ENCODE assay signal across 18 cellular contexts in genomic region chr12:31386364-31386777, GRCh38.
DNase-seq lines count a peak whose midpoint lies in the region; FAIRE-seq and TF ChIP-seq lines count a peak whose summit lies in the region.
"Had no signal": no experiment of that assay in that cellular context is flagged by ENCODE, and none has a peak within 500 bp of the region (broad histone marks: within the 10 kb centered on the region; RNA-seq: fewer than 3 reads in every experiment).

No MANE protein-coding gene starts in this region.

- TF ChIP-seq RAD21 in H1 (IDR thresholded peaks at IDR 0.05 in 1 of 2, conservative IDR thresholded peaks at IDR 0.05 in 1 of 2; ENCODE audit: low read depth in 2 of 2, low read length in 2 of 2) = peak; percentile 22 to 29; a peak in 3 of 4 replicates

- H3K79me2 ChIP-seq in H1 (ENCODE audit: control insufficient read depth in 1 of 2, insufficient read depth in 2 of 2, low read length in 2 of 2) = peaks cover 0 to 28% of the 10 kb centered on the region in 2 experiments; a peak in 2 of 4 replicates

- no peak overlapping the region; the same call in 1 of the 2 replicates for H3K18ac ChIP-seq in H1 (ENCODE audit: extremely low read depth, low read length)

- H3K36me3 Mint-ChIP-seq in type B pancreatic cell (peaks cover 40% of the 10 kb centered on the region), glutamatergic neuron (ENCODE audit: unreplicated experiment) (peaks cover 17% of the 10 kb centered on the region)

- peak in 1 of 2 experiments; percentile 98; a peak in 2 of 3 replicates for TF ChIP-seq EP300 in H1 (IDR thresholded peaks at IDR 0.05; ENCODE audit: borderline replicate concordance in 1 of 2, low read depth in 2 of 2, low read length in 2 of 2)

- peak; percentile 100 for FAIRE-seq in H1 (lab: Jason Lieb, UNC)
- no peak for FAIRE-seq in urothelium cell line (lab: Jason Lieb, UNC)

- CTCF ChIA-PET in H1 (lab: Charles Lee; ENCODE audit: partially characterized antibody) = interaction anchor here (1.1 to 2.6 kb wide), 4 partner anchors 17 to 152 kb away, joined by 3 to 10 read pairs (median 6); partner anchors contain the start of gene SINHCAF

- peak overlapping the region; percentile 98 for H2BK5ac ChIP-seq in H1 (ENCODE audit: low read depth, low read length)

- peak overlapping the region; percentile 97 for H2BK120ac ChIP-seq in H1 (replicated peaks; ENCODE audit: low read depth, low read length)

- H4K5ac ChIP-seq in H1 (ENCODE audit: insufficient read length, low read depth, low read length) = peak overlapping the region; percentile 97

- no peak overlapping the region for H2BK15ac ChIP-seq in H1 (ENCODE audit: low read length)

- peak overlapping the region; percentile 96 for H3K4ac ChIP-seq in H1 (replicated peaks; ENCODE audit: insufficient read length, low read depth, low read length)

- peak; percentile 16 to 78; a peak in 2 of 3 replicates for TF ChIP-seq POLR2A in H1 (IDR thresholded peaks at IDR 0.05; ENCODE audit: control extremely low read depth in 1 of 2, low read depth in 2 of 2, low read length in 2 of 2)

- WGBS in H1 (ENCODE audit: extremely low coverage in 1 of 2, insufficient coverage in 1 of 2, insufficient read length in 1 of 2, insufficient replicate concordance in 2 of 2, low coverage in 1 of 2, low lambda C conversion rate in 2 of 2, missing lambda C conversion rate in 1 of 2), 2 experiments = 3% methylated on average over 2 of the region's 2 CpGs; no CpG with 5 or more reads in 1 of the 2 experiments

- peak overlapping the region; percentile 21 to 59 (median 42); a peak in 7 of 8 replicates for H3K4me3 ChIP-seq in H1 (ENCODE audit: extremely low read depth in 1 of 4, insufficient read depth in 2 of 4, low read depth in 3 of 4, low read length in 4 of 4)
- H3K4me3 ChIP-seq: mucosa of descending colon, thyroid gland had no signal

- peak overlapping the region; percentile 9; the same call in 1 of the 2 replicates for H2BK20ac ChIP-seq in H1 (ENCODE audit: low read length)

- no peaks in the 10 kb centered on the region for H3K79me1 ChIP-seq in H1 (ENCODE audit: low read depth, low read length)

- H4K8ac ChIP-seq in H1 (ENCODE audit: extremely low read depth, insufficient read depth, low read length) = no peak overlapping the region

- H3K23me2 ChIP-seq in H1 (ENCODE audit: low read depth, low read length) = peaks cover 2% of the 10 kb centered on the region; the same call in 1 of the 2 replicates

- POLR2A ChIA-PET in H1 (lab: Charles Lee; ENCODE audit: partially characterized antibody) = interaction anchor here (0.6 to 12.9 kb wide), 36 partner anchors 9 to 250 kb away, joined by 3 to 474 read pairs (median 4); partner anchors contain the start of gene SINHCAF

- H3K9me3 ChIP-seq in H1 (ENCODE audit: insufficient read depth in 2 of 2, low read depth in 1 of 2, low read length in 1 of 2) = no peaks in the 10 kb centered on the region
- H3K9me3 ChIP-seq: mucosa of descending colon, thyroid gland had no signal

- no peaks in the 10 kb centered on the region for H3K9me3 Mint-ChIP-seq in type B pancreatic cell
- no peaks in the 10 kb centered on the region for H3K9me3 Mint-ChIP-seq in glutamatergic neuron (ENCODE audit: unreplicated experiment)
- H3K9me3 Mint-ChIP-seq: activated CD4-positive, alpha-beta T cell treated with anti-CD3 and anti-CD28 coated beads, Interleukin-2, amount 10 ng/mL, durations not matched to agents 24 days and 14 days had no signal

- peak overlapping the region; percentile 75; the same call in 1 of the 2 replicates for H2AK5ac ChIP-seq in H1 (ENCODE audit: low read depth, low read length)

- DNase-seq in activated CD8-positive, alpha-beta memory T cell treated with anti-CD3 and anti-CD28 coated beads, Interleukin-2, amount 50 U/mL, for 48 hours = peak; percentile 4
- DNase-seq in activated CD8-positive, alpha-beta memory T cell treated with anti-CD3 and anti-CD28 coated beads for 24 hours = no peak
- DNase-seq in H1 (ENCODE audit: low read depth in 1 of 2, low spot score in 2 of 2) (peak; percentile 65 to 84), left kidney (ENCODE audit: low read depth, low spot score) (peak; percentile 60), type B pancreatic cell (ENCODE audit: extremely low spot score, unreplicated experiment) (no peak), NCI-H1417 treated with DMSO at 0.1 percent for 48 hours (lab: John Stamatoyannopoulos, UW) (no peak), glutamatergic neuron (no peak), urothelium cell line (ENCODE audit: low spot score) (no peak)
- DNase-seq: activated CD4-positive, alpha-beta T cell treated with anti-CD3 and anti-CD28 coated beads, Interleukin-2, amount 10 ng/mL, durations not matched to agents 24 days and 14 days; AML-193; amygdala; DMS79; effector memory CD4-positive, alpha-beta T cell; mucosa of descending colon; NCI-H510A; stimulated activated naive CD4-positive, alpha-beta T cell; thyroid gland had no signal

- H3K27me3 Mint-ChIP-seq in type B pancreatic cell = no peaks in the 10 kb centered on the region
- peaks cover 3% of the 10 kb centered on the region for H3K27me3 Mint-ChIP-seq in glutamatergic neuron (ENCODE audit: unreplicated experiment)

- H3K4me3 Mint-ChIP-seq in type B pancreatic cell (no peak overlapping the region), glutamatergic neuron (ENCODE audit: unreplicated experiment) (no peak overlapping the region)
- H3K4me3 Mint-ChIP-seq: activated CD4-positive, alpha-beta T cell treated with anti-CD3 and anti-CD28 coated beads, Interleukin-2, amount 10 ng/mL, durations not matched to agents 24 days and 14 days had no signal

- H3K27ac Mint-ChIP-seq in type B pancreatic cell (peak overlapping the region; percentile 14), glutamatergic neuron (ENCODE audit: unreplicated experiment) (no peak overlapping the region)
- H3K27ac Mint-ChIP-seq: activated CD4-positive, alpha-beta T cell treated with anti-CD3 and anti-CD28 coated beads, Interleukin-2, amount 10 ng/mL, durations not matched to agents 24 days and 14 days had no signal

- H4K91ac ChIP-seq in H1 (replicated peaks; ENCODE audit: insufficient read length, low read length) = peak overlapping the region; percentile 87

- H3K36me3 ChIP-seq in H1 (ENCODE audit: control insufficient read depth in 2 of 4, insufficient read depth in 4 of 4, low read length in 3 of 4) = no peaks in the 10 kb centered on the region; a peak in 1 of 8 replicates

- peaks cover 8 to 25% (median 21%) of the 10 kb centered on the region in 4 experiments; a peak in 6 of 7 replicates for H3K4me1 ChIP-seq in H1 (replicated peaks in 1 of 4; ENCODE audit: control insufficient read depth in 3 of 4, insufficient read depth in 4 of 4, low read length in 3 of 4)
- H3K4me1 ChIP-seq: thyroid gland had no signal

- H4K20me1 ChIP-seq in H1 (replicated peaks in 1 of 2; ENCODE audit: control insufficient read depth in 1 of 2, insufficient read depth in 2 of 2, low read length in 2 of 2) = no peaks in the 10 kb centered on the region

- peak overlapping the region; percentile 94 for H3K27ac ChIP-seq in H1 (ENCODE audit: low read depth, low read length)
- H3K27ac ChIP-seq: 22Rv1, thyroid gland had no signal

- H3K4me2 ChIP-seq in H1 (ENCODE audit: insufficient read depth in 1 of 2, low read depth in 2 of 2, low read length in 2 of 2) = peak overlapping the region; percentile 42 to 76

- H2AFZ ChIP-seq in H1 (ENCODE audit: low read length) = no peak overlapping the region

- H3K4me1 Mint-ChIP-seq in type B pancreatic cell (ENCODE audit: unreplicated experiment) (peaks cover 6% of the 10 kb centered on the region), glutamatergic neuron (ENCODE audit: low read depth, unreplicated experiment) (no peaks in the 10 kb centered on the region)
- H3K4me1 Mint-ChIP-seq: activated CD4-positive, alpha-beta T cell treated with anti-CD3 and anti-CD28 coated beads, Interleukin-2, amount 10 ng/mL, durations not matched to agents 24 days and 14 days had no signal

- TF ChIP-seq CTCF in H1 (IDR thresholded peaks at IDR 0.05; ENCODE audit: control extremely low read depth in 1 of 3, insufficient read depth in 1 of 3, low read depth in 1 of 3, low read length in 3 of 3) (no peak), type B pancreatic cell (conservative IDR thresholded peaks at IDR 0.05) (no peak), glutamatergic neuron (IDR thresholded peaks at IDR 0.05; ENCODE audit: partially characterized antibody, unreplicated experiment) (no peak)

- H3K14ac ChIP-seq in H1 (ENCODE audit: insufficient read length) = no peak overlapping the region

- H2BK12ac ChIP-seq in H1 (ENCODE audit: low read depth, low read length) = peak overlapping the region; percentile 98; the same call in 1 of the 2 replicates

- no peaks in the 10 kb centered on the region for H3K27me3 ChIP-seq in H1 (replicated peaks in 1 of 4; ENCODE audit: control insufficient read depth in 3 of 4, extremely low read depth in 1 of 4, insufficient read depth in 3 of 4, low read length in 3 of 4)
- H3K27me3 ChIP-seq: thyroid gland had no signal

- H3K23ac ChIP-seq in H1 (ENCODE audit: insufficient read length) = no peak overlapping the region

- H3K56ac ChIP-seq in H1 (replicated peaks; ENCODE audit: insufficient read length, low read depth, low read length) = peak overlapping the region; percentile 97

- peak overlapping the region; percentile 60 to 89 (median 82); a peak in 6 of 7 replicates for H3K9ac ChIP-seq in H1 (replicated peaks in 1 of 4; ENCODE audit: extremely low read depth in 1 of 4, low read depth in 3 of 4, low read length in 3 of 4)

TF ChIP-seq in H1, 55 proteins besides CTCF, POLR2A, EP300 and RAD21 (continues in another document):
- TF ChIP-seq HDAC2 (IDR thresholded peaks at IDR 0.05; ENCODE audit: borderline replicate concordance in 1 of 2, low read depth in 2 of 2, low read length in 2 of 2) (peak; percentile 82 to 89; a peak in 2 of 4 replicates), RXRA (IDR thresholded peaks at IDR 0.05; ENCODE audit: insufficient read depth, low read depth, low read length) (no peak), SIN3A (conservative IDR thresholded peaks at IDR 0.05 in 1 of 2, IDR thresholded peaks at IDR 0.05 in 1 of 2; ENCODE audit: low read depth in 1 of 2, low read length in 2 of 2) (0 out of 4 replicates have a peak, but pooled peaks of 1 of the 2 experiments have one; percentile 48), CTBP2 (IDR thresholded peaks at IDR 0.05; ENCODE audit: borderline replicate concordance, insufficient read depth, insufficient read length, low read length) (no peak), TCF12 (IDR thresholded peaks at IDR 0.05; ENCODE audit: low read depth, low read length) (peak; percentile 72; the same call in 1 of the 2 replicates), FOSL1 (IDR thresholded peaks at IDR 0.05; ENCODE audit: insufficient read depth, low read depth, low read length) (no peak), CHD1 (IDR thresholded peaks at IDR 0.05; ENCODE audit: low read depth, low read length) (no peak), SP2 (IDR thresholded peaks at IDR 0.05; ENCODE audit: low read length) (no peak), NRF1 (IDR thresholded peaks at IDR 0.05; ENCODE audit: low read depth, low read length) (no peak), SIX5 (IDR thresholded peaks at IDR 0.05; ENCODE audit: low read depth, low read length) (no peak), KDM4A (IDR thresholded peaks at IDR 0.05; ENCODE audit: low read depth, low read length, severe bottlenecking) (no peak), CBX5 (IDR thresholded peaks at IDR 0.05; ENCODE audit: low read depth, low read length) (no peak)

Comparison
In these comparisons a context has a peak if more than half of its experiments do, and no peak if none do; other contexts are left out.
1. DNase-seq: peak in activated CD8-positive, alpha-beta memory T cell treated with anti-CD3 and anti-CD28 coated beads, Interleukin-2, amount 50 U/mL, for 48 hours (single experiment), H1 (2 of 2) and left kidney (single experiment); none in activated CD8-positive, alpha-beta memory T cell treated with anti-CD3 and anti-CD28 coated beads for 24 hours (single experiment), type B pancreatic cell (single experiment), NCI-H1417 treated with DMSO at 0.1 percent for 48 hours (single experiment), glutamatergic neuron (single experiment) and urothelium cell line (single experiment).